ENCODE assay signal across 8 cellular contexts in genomic region chr2:231364961-231365810, GRCh38. TPM values are rescaled to one million over a fixed set of nuclear protein-coding genes. Genes with fewer than 3 reads are reported as not detected.
A peak's percentile ranks its signal among the peaks of the same experiment; 100 is the strongest.
DNase-seq lines count a peak whose midpoint lies in the region; ATAC-seq and TF ChIP-seq lines count a peak whose summit lies in the region.

No MANE protein-coding gene starts in this region.

- H3K27me3 ChIP-seq in dorsolateral prefrontal cortex: no peaks in the 10 kb centered on the region
- no peaks in the 10 kb centered on the region for H3K27me3 ChIP-seq in CD4-positive, alpha-beta memory T cell (ENCODE audit: insufficient read depth, low read length)

- peaks cover 3 to 5% of the 10 kb centered on the region in 2 donors for H3K27me3 Mint-ChIP-seq in CD4-positive, alpha-beta memory T cell
- peaks cover 3% of the 10 kb centered on the region for H3K27me3 Mint-ChIP-seq in activated T-cell treated with anti-CD3 and anti-CD28 coated beads, Interleukin-2, amount 50 U/mL, for 4 hours (ENCODE audit: low read depth)

- H3K9me3 Mint-ChIP-seq in CD4-positive, alpha-beta memory T cell: no peaks in the 10 kb centered on the region
- no peaks in the 10 kb centered on the region for H3K9me3 Mint-ChIP-seq in activated T-cell treated with anti-CD3 and anti-CD28 coated beads, Interleukin-2, amount 50 U/mL, for 4 hours

- ATAC-seq in mucosa of descending colon (peak; percentile 94), HG02759 (IDR thresholded peaks at IDR 0.05; ENCODE audit: unreplicated experiment) (no peak)
- ATAC-seq in activated T-cell treated with anti-CD3 and anti-CD28 coated beads, Interleukin-2, amount 50 U/mL, for 4 hours: no peak

- TF ChIP-seq CTCF in dorsolateral prefrontal cortex (IDR thresholded peaks at IDR 0.05 in 54 of 56, conservative IDR thresholded peaks at IDR 0.05 in 2 of 56; ENCODE audit: low read depth in 1 of 56, partially characterized antibody in 56 of 56) (peak in 1 of 56 donors; percentile 11), mucosa of descending colon (IDR thresholded peaks at IDR 0.05) (no peak)

- no peaks in the 10 kb centered on the region for H3K36me3 Mint-ChIP-seq in CD4-positive, alpha-beta memory T cell
- no peaks in the 10 kb centered on the region for H3K36me3 Mint-ChIP-seq in activated T-cell treated with anti-CD3 and anti-CD28 coated beads, Interleukin-2, amount 50 U/mL, for 4 hours (ENCODE audit: insufficient read depth)

- no peaks in the 10 kb centered on the region for H3K36me3 ChIP-seq in mucosa of descending colon (ENCODE audit: low read depth)
- no peaks in the 10 kb centered on the region for H3K36me3 ChIP-seq in CD4-positive, alpha-beta memory T cell (ENCODE audit: insufficient read depth, low read length)

- H3K4me3 ChIP-seq in dorsolateral prefrontal cortex (peak overlapping the region in 11 of 59 donors; percentile 2 to 33 (median 12)), mucosa of descending colon (no peak overlapping the region)
- H3K4me3 ChIP-seq in CD4-positive, alpha-beta memory T cell (ENCODE audit: low read length in 2 of 2): no peak overlapping the region

- intact Hi-C loops in dorsolateral prefrontal cortex (cut with DNase I): loop anchor here in 1 of 2 donors (5.0 kb wide), 1 partner anchor 37 kb away; no protein-coding TSS in a partner anchor
- intact Hi-C loops in mucosa of descending colon (cut with DNase I, micrococcal nuclease): no loop called here
- intact Hi-C loops in CD4-positive, alpha-beta memory T cell (cut with micrococcal nuclease): no loop called here

- DNase-seq in EH (ENCODE audit: low read depth) (peak; percentile 92), NCI-H526 treated with DMSO at 0.1 percent for 48 hours (lab: John Stamatoyannopoulos, UW) (peak; percentile 56), dorsolateral prefrontal cortex (peak in 5 of 10 donors; percentile 30 to 74 (median 63)), mucosa of descending colon (peak in 1 of 3 donors; percentile 49)
- no peak for DNase-seq in CD4-positive, alpha-beta memory T cell
- no peak for DNase-seq in activated T-cell treated with anti-CD3 and anti-CD28 coated beads, Interleukin-2, amount 50 U/mL, for 4 hours
- no peak for DNase-seq in activated CD4-positive, alpha-beta T cell treated with anti-CD3 and anti-CD28 coated beads for 48 hours

- H3K4me3 Mint-ChIP-seq in CD4-positive, alpha-beta memory T cell: no peak overlapping the region
- no peak overlapping the region for H3K4me3 Mint-ChIP-seq in activated T-cell treated with anti-CD3 and anti-CD28 coated beads, Interleukin-2, amount 50 U/mL, for 4 hours

- H3K9me3 ChIP-seq in mucosa of descending colon: no peaks in the 10 kb centered on the region
- no peaks in the 10 kb centered on the region for H3K9me3 ChIP-seq in CD4-positive, alpha-beta memory T cell (ENCODE audit: control insufficient read depth in 1 of 2, low read length in 2 of 2)

- POLR2A ChIA-PET in CD4-positive, alpha-beta memory T cell (lab: Charles Lee; ENCODE audit: partially characterized antibody): interaction anchor here (0.5 kb wide), 1 partner anchor 62 kb away, joined by 3 read pairs; no protein-coding TSS in a partner anchor

- H3K27ac ChIP-seq in dorsolateral prefrontal cortex: peak overlapping the region in 58 of 59 donors; percentile 77 to 97 (median 92)
- no peak overlapping the region for H3K27ac ChIP-seq in CD4-positive, alpha-beta memory T cell (ENCODE audit: low read depth, low read length)

- H3K4me1 ChIP-seq in mucosa of descending colon (ENCODE audit: low read depth): no peaks in the 10 kb centered on the region
- H3K4me1 ChIP-seq in CD4-positive, alpha-beta memory T cell (ENCODE audit: insufficient read depth, low read length): no peaks in the 10 kb centered on the region

- CTCF ChIA-PET in CD4-positive, alpha-beta memory T cell (lab: Charles Lee; ENCODE audit: partially characterized antibody): no interaction called here

- H3K4me1 Mint-ChIP-seq in CD4-positive, alpha-beta memory T cell: peaks cover 0 to 10% (median 5%) of the 10 kb centered on the region in 4 donors
- H3K4me1 Mint-ChIP-seq in activated T-cell treated with anti-CD3 and anti-CD28 coated beads, Interleukin-2, amount 50 U/mL, for 4 hours (ENCODE audit: low read depth): peaks cover 9% of the 10 kb centered on the region

- H3K27ac Mint-ChIP-seq in CD4-positive, alpha-beta memory T cell: peak overlapping the region in 1 of 7 donors; percentile 19

RNA-seq across cellular contexts. Expression of gene B3GNT7, which starts 30.3 kb away (rescaled TPM):
- 10 to 100 TPM in 9 of 120 experiments, 1 to 10 TPM in 111; 2.1 to 13.9 (median 5.9) TPM for total RNA-seq in dorsolateral prefrontal cortex
- total RNA-seq in mucosa of descending colon: 100 to 1,000 TPM in 2 of 3 donors, 10 to 100 TPM in 1; 77.7 to 330 (median 149) TPM
- not detected for total RNA-seq in CD4-positive, alpha-beta memory T cell
- not detected for polyA plus RNA-seq in CD4-positive, alpha-beta memory T cell
- total RNA-seq in activated T-cell treated with anti-CD3 and anti-CD28 coated beads, Interleukin-2, amount 50 U/mL, for 4 hours: under 1 TPM; 0.24 to 0.46 (median 0.40) TPM

Comparison
In these comparisons a context has a peak if more than half of its experiments do, and no peak if none do; other contexts are left out.
1. DNase-seq: peak in EH (single experiment) and NCI-H526 treated with DMSO at 0.1 percent for 48 hours (single experiment); none in CD4-positive, alpha-beta memory T cell (0 of 5), activated T-cell treated with anti-CD3 and anti-CD28 coated beads, Interleukin-2, amount 50 U/mL, for 4 hours (single experiment) and activated CD4-positive, alpha-beta T cell treated with anti-CD3 and anti-CD28 coated beads for 48 hours (single experiment).
2. RNA of gene B3GNT7, which starts 30.3 kb away (total RNA-seq): 77.7 to 330 TPM in mucosa of descending colon; 2.1 to 13.9 TPM in dorsolateral prefrontal cortex, 0.24 to 0.46 TPM in activated T-cell treated with anti-CD3 and anti-CD28 coated beads, Interleukin-2, amount 50 U/mL, for 4 hours and not detected in CD4-positive, alpha-beta memory T cell; every median in the first group is over 4 times any median in the second.